Comparison of ENCODE assay signal across 8 cellular contexts in the genomic region with DNA sequence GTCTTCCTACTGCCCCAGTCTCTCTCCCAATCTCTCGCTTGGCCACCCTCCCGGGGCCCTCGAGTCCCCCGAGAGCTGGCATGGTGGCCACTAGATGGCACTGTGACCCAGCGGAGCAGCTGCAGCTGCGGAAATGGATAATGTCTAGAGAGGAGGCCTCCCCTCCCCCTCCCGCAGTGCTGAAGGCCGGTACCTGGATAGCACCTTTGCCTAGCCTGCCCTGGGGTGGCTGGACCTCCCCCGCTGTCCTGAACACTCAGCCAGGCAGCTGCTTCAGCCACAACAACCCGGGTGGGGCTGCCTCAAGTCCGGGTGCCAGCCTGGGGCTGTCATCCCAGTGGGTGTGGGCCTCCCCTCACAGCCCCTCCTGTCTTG.
DNase-seq lines count a peak whose midpoint lies in the region; ATAC-seq and TF ChIP-seq lines count a peak whose summit lies in the region.

No MANE protein-coding gene starts in this region.

- no peak overlapping the region for H3K4me3 ChIP-seq in lower leg skin (ENCODE audit: low read depth, poor library complexity, severe bottlenecking)

- peak; percentile 85 for DNase-seq in GM10248 (ENCODE audit: extremely low spot score)
- peak; percentile 83 for DNase-seq in NCI-H510A treated with DMSO at 0.1 percent for 48 hours (lab: John Stamatoyannopoulos, UW)
- DNase-seq in activated CD4-positive, alpha-beta T cell treated with anti-CD3 and anti-CD28 coated beads, Interleukin-2, amount 50 U/mL, for 4 hours, result peak; percentile 67 to 68
- peak; percentile 20 for DNase-seq in dedifferentiated amniotic fluid mesenchymal stem cell (ENCODE audit: extremely low spot score)
- DNase-seq in lower leg skin (ENCODE audit: low spot score in 2 of 2), result peak; percentile 43 to 93
- peak; percentile 65 to 77 (median 74) for DNase-seq in stimulated activated CD4-positive, alpha-beta T cell treated with anti-CD3 and anti-CD28 coated beads, TNF-alpha, amount 100 ng/mL, for 48 hours (ENCODE audit: low read depth in 3 of 3)

- TF ChIP-seq CTCF in GM10248 (IDR thresholded peaks at IDR 0.05; ENCODE audit: control extremely low read depth, extremely low read depth, low read depth, missing control alignments) (peak; percentile 89), lower leg skin (IDR thresholded peaks at IDR 0.05) (peak in 1 of 3 donors; percentile 28)

- peak; percentile 76 for ATAC-seq in HG02981 (IDR thresholded peaks at IDR 0.05; ENCODE audit: unreplicated experiment)
- ATAC-seq in HG02852 (IDR thresholded peaks at IDR 0.05; ENCODE audit: unreplicated experiment), result no peak

- POLR2A ChIA-PET in GM10248 (lab: Yijun Ruan, JAX), result no interaction called here

- intact Hi-C loops in lower leg skin (cut with DNase I; ENCODE audit: low total_unique reads), result loop anchor here (5.0 to 10.0 kb wide), 2 partner anchors 122 to 400 kb away; no protein-coding TSS in a partner anchor

- CTCF ChIA-PET in GM10248 (lab: Yijun Ruan, JAX), result interaction anchor here (0.8 to 8.4 kb wide), 29 partner anchors 9 to 1332 kb away, joined by 3 to 193 read pairs (median 5); no protein-coding TSS in a partner anchor

- no peak for TF ChIP-seq POLR2A in lower leg skin (IDR thresholded peaks at IDR 0.05)

- 6 to 27% methylated on average over 3 to 11 of the region's 11 CpGs for WGBS in lower leg skin, 2 donors

Comparison
In these comparisons a context has a peak if more than half of its experiments do, and no peak if none do; other contexts are left out.
1. DNase-seq: peak in every context shown above with its lines; median percentile 85 in GM10248; 83 in NCI-H510A treated with DMSO at 0.1 percent for 48 hours; 74 in stimulated activated CD4-positive, alpha-beta T cell treated with anti-CD3 and anti-CD28 coated beads, TNF-alpha, amount 100 ng/mL, for 48 hours; 68 in lower leg skin; 68 in activated CD4-positive, alpha-beta T cell treated with anti-CD3 and anti-CD28 coated beads, Interleukin-2, amount 50 U/mL, for 4 hours; 20 in dedifferentiated amniotic fluid mesenchymal stem cell.